Comparison of ENCODE assay signal across 23 cellular contexts in genomic region chr7:154353385-154353784, GRCh38.
DNase-seq lines count a peak whose midpoint lies in the region; ATAC-seq and TF ChIP-seq lines count a peak whose summit lies in the region.
"Had no signal": no experiment of that assay in that cellular context is flagged by ENCODE, and none has a peak within 500 bp of the region (broad histone marks: within the 10 kb centered on the region; RNA-seq: fewer than 3 reads in every experiment).

No MANE protein-coding gene starts in this region.

- H3K9me3 ChIP-seq in A673 (ENCODE audit: low read depth, low read length, poor library complexity, severe bottlenecking) (no peaks in the 10 kb centered on the region), endodermal cell (ENCODE audit: control insufficient read depth, low read length) (no peaks in the 10 kb centered on the region), upper lobe of right lung (no peaks in the 10 kb centered on the region)
- H3K9me3 ChIP-seq: A549, HAP-1 had no signal

- no peaks in the 10 kb centered on the region for H3K9me3 Mint-ChIP-seq in endodermal cell

- CTCF ChIA-PET in A673 (lab: Charles Lee), result no interaction called here

- no peaks in the 10 kb centered on the region for H3K27me3 Mint-ChIP-seq in endodermal cell (ENCODE audit: insufficient read depth)
- H3K27me3 Mint-ChIP-seq: CD4-positive, CD25-positive, alpha-beta regulatory T cell had no signal

- no peak for ATAC-seq in GM18909 (IDR thresholded peaks at IDR 0.05; ENCODE audit: poor library complexity, unreplicated experiment)
- no peak for ATAC-seq in upper lobe of right lung
- no peak for ATAC-seq in GM21381 (IDR thresholded peaks at IDR 0.05; ENCODE audit: unreplicated experiment)
- ATAC-seq: A549, GM12878, GM23338, Right ventricle myocardium inferior had no signal

- TF ChIP-seq CTCF in A673 (conservative IDR thresholded peaks at IDR 0.05; ENCODE audit: low read depth, low read length), result no peak
- no peak for TF ChIP-seq CTCF in endodermal cell (conservative IDR thresholded peaks at IDR 0.05)
- TF ChIP-seq CTCF in upper lobe of right lung (IDR thresholded peaks at IDR 0.05), result no peak

- in situ Hi-C loops in G401 (cut with HindIII; ENCODE audit: low sequenced_read_pairs), result no loop called here

- H3K9ac ChIP-seq in endodermal cell (ENCODE audit: extremely low read depth, low read length, poor library complexity, severe bottlenecking), result no peak overlapping the region

- no peak overlapping the region for H3K4me3 ChIP-seq in A673 (ENCODE audit: low read depth, low read length, poor library complexity, severe bottlenecking)
- no peak overlapping the region for H3K4me3 ChIP-seq in endodermal cell (ENCODE audit: low read length)
- H3K4me3 ChIP-seq in upper lobe of right lung, result no peak overlapping the region
- H3K4me3 ChIP-seq: A549, GM12878, GM23338, HAP-1, SJSA1 had no signal

- H3K27ac ChIP-seq in A673 (ENCODE audit: low read depth, low read length, poor library complexity, severe bottlenecking) (no peak overlapping the region), endodermal cell (ENCODE audit: low read depth, low read length) (peak overlapping the region; percentile 56), upper lobe of right lung (no peak overlapping the region)
- H3K27ac ChIP-seq: A549, SJSA1 had no signal

- H3K4me1 Mint-ChIP-seq in endodermal cell, result no peaks in the 10 kb centered on the region
- H3K4me1 Mint-ChIP-seq: CD4-positive, CD25-positive, alpha-beta regulatory T cell had no signal

- intact Hi-C loops in A673 (cut with micrococcal nuclease; ENCODE audit: unreplicated experiment) (no loop called here), upper lobe of right lung (cut with DNase I) (no loop called here)

- DNase-seq in A673 (ENCODE audit: low spot score) (peak; percentile 1), G401 (ENCODE audit: low spot score) (peak; percentile 36), NCI-H345 treated with DMSO at 0.1 percent for 48 hours (lab: John Stamatoyannopoulos, UW; ENCODE audit: unreplicated experiment) (peak; percentile 58), endodermal cell (no peak), NCI-H2107 (lab: John Stamatoyannopoulos, UW) (no peak), upper lobe of right lung (no peak)
- DNase-seq: CD4-positive, CD25-positive, alpha-beta regulatory T cell; DMS79 treated with DMSO at 0.1 percent for 48 hours; KBM-7; MM.1S; NCI-H1048; NCI-H1694 treated with DMSO at 0.1 percent for 48 hours; NCI-H2171; NCI-H446; NCI-H526 had no signal

- H3K36me3 ChIP-seq in A673 (ENCODE audit: insufficient read depth, low read length, poor library complexity, severe bottlenecking) (no peaks in the 10 kb centered on the region), endodermal cell (ENCODE audit: control insufficient read depth, insufficient read depth, low read length) (no peaks in the 10 kb centered on the region), upper lobe of right lung (no peaks in the 10 kb centered on the region)
- H3K36me3 ChIP-seq: HAP-1, SJSA1 had no signal

- POLR2A ChIA-PET in A673 (lab: Charles Lee; ENCODE audit: low non-redundant PET), result no interaction called here

- no peaks in the 10 kb centered on the region for H3K27me3 ChIP-seq in A673 (replicated peaks; ENCODE audit: insufficient read depth, low read depth, low read length, poor library complexity)
- H3K27me3 ChIP-seq in endodermal cell (ENCODE audit: control insufficient read depth, insufficient read depth, low read length, poor library complexity, severe bottlenecking), result no peaks in the 10 kb centered on the region
- H3K27me3 ChIP-seq in upper lobe of right lung, result no peaks in the 10 kb centered on the region
- H3K27me3 ChIP-seq: SJSA1 had no signal

- H3K4me1 ChIP-seq in A673 (ENCODE audit: insufficient read depth, low read length, poor library complexity, severe bottlenecking) (no peaks in the 10 kb centered on the region), endodermal cell (ENCODE audit: control insufficient read depth, insufficient read depth, low read length) (no peaks in the 10 kb centered on the region), upper lobe of right lung (no peaks in the 10 kb centered on the region)
- H3K4me1 ChIP-seq: A549, HAP-1, SJSA1 had no signal

- H3K27ac Mint-ChIP-seq in endodermal cell, result no peak overlapping the region
- H3K27ac Mint-ChIP-seq: CD4-positive, CD25-positive, alpha-beta regulatory T cell; GM23338 had no signal

- H3K4me3 Mint-ChIP-seq in endodermal cell, result no peak overlapping the region
- H3K4me3 Mint-ChIP-seq: CD4-positive, CD25-positive, alpha-beta regulatory T cell; GM23338 had no signal

- no TSS peak for BruUV-seq in A673 (replicated peaks; lab: Mats Ljungman, UMichigan)

- H3K36me3 Mint-ChIP-seq in endodermal cell (ENCODE audit: low read depth), result no peaks in the 10 kb centered on the region
- H3K36me3 Mint-ChIP-seq: CD4-positive, CD25-positive, alpha-beta regulatory T cell had no signal

- WGBS in endodermal cell (ENCODE audit: insufficient coverage in 1 of 2, insufficient read length in 1 of 2), 2 experiments, result 79 to 81% methylated on average over 3 of the region's 3 CpGs

Comparison
In these comparisons a context has a peak if more than half of its experiments do, and no peak if none do; other contexts are left out.
1. DNase-seq: peak in A673 (single experiment), G401 (single experiment) and NCI-H345 treated with DMSO at 0.1 percent for 48 hours (single experiment); none in endodermal cell (single experiment), NCI-H2107 (single experiment) and upper lobe of right lung (single experiment).